In genomic region chr5:158910782-158911692, GRCh38 we compare ENCODE assay signal across 11 cellular contexts.
A peak's percentile ranks its signal among the peaks of the same experiment; 100 is the strongest.
DNase-seq lines count a peak whose midpoint lies in the region; ATAC-seq lines count a peak whose summit lies in the region.
"Had no signal": no experiment of that assay in that cellular context is flagged by ENCODE, and none has a peak within 500 bp of the region (broad histone marks: within the 10 kb centered on the region; RNA-seq: fewer than 3 reads in every experiment).

No MANE protein-coding gene starts in this region.

- peaks cover 72% of the 10 kb centered on the region for H3K4me1 Mint-ChIP-seq in memory B cell
- H3K4me1 Mint-ChIP-seq in activated CD4-positive, alpha-beta T cell treated with anti-CD3 and anti-CD28 coated beads, Interleukin-2, amount 10 ng/mL, durations not matched to agents 24 days and 14 days = no peaks in the 10 kb centered on the region

- no peaks in the 10 kb centered on the region for H3K4me1 ChIP-seq in mesendoderm (ENCODE audit: control insufficient read depth, low read depth, low read length)

- H3K4me3 ChIP-seq in mesendoderm (ENCODE audit: low read length) = no peak overlapping the region
- H3K4me3 ChIP-seq: heart right ventricle had no signal

- H3K9me3 Mint-ChIP-seq in memory B cell = no peaks in the 10 kb centered on the region
- H3K9me3 Mint-ChIP-seq in activated CD4-positive, alpha-beta T cell treated with anti-CD3 and anti-CD28 coated beads, Interleukin-2, amount 10 ng/mL, durations not matched to agents 24 days and 14 days = no peaks in the 10 kb centered on the region

- no peak overlapping the region for H2BK5ac ChIP-seq in mesendoderm (ENCODE audit: low read length)

- no peak overlapping the region for H3K27ac ChIP-seq in mesendoderm (ENCODE audit: low read depth, low read length)

- intact Hi-C loops in activated CD4-positive, alpha-beta T cell treated with anti-CD3 and anti-CD28 coated beads, Interleukin-2, amount 10 ng/mL, durations not matched to agents 24 days and 14 days (cut with micrococcal nuclease) = no loop called here

- no peak overlapping the region for H3K56ac ChIP-seq in mesendoderm (ENCODE audit: low read length)

- H3K4me2 ChIP-seq in mesendoderm (ENCODE audit: low read length) = no peak overlapping the region

- H3K9ac ChIP-seq in mesendoderm (ENCODE audit: low read length) = no peak overlapping the region

- no peaks in the 10 kb centered on the region for H3K27me3 ChIP-seq in mesendoderm (ENCODE audit: insufficient read depth, low read length, poor library complexity)
- H3K27me3 ChIP-seq: heart right ventricle had no signal

- H4K8ac ChIP-seq in mesendoderm (ENCODE audit: low read depth, low read length) = no peak overlapping the region

- no peaks in the 10 kb centered on the region for H3K79me1 ChIP-seq in mesendoderm (ENCODE audit: low read length)

- H4K5ac ChIP-seq in mesendoderm (ENCODE audit: low read length) = no peak overlapping the region

- DNase-seq in memory B cell (ENCODE audit: low spot score in 2 of 2) (no peak), NCI-H524 (lab: John Stamatoyannopoulos, UW) (no peak), mesendoderm (no peak)
- no peak for DNase-seq in activated CD4-positive, alpha-beta T cell treated with anti-CD3 and anti-CD28 coated beads, Interleukin-2, amount 10 ng/mL, durations not matched to agents 24 days and 14 days
- DNase-seq: heart right ventricle; NCI-H1694 treated with DMSO at 0.1 percent for 48 hours; stimulated activated CD8-positive, alpha-beta memory T cell treated with anti-CD3 and anti-CD28 coated beads, Interleukin-4, amount 100 ng/mL, for 48 hours; T1000 had no signal

- no peak overlapping the region for H3K4ac ChIP-seq in mesendoderm (ENCODE audit: low read depth, low read length)

- H3K18ac ChIP-seq in mesendoderm (ENCODE audit: low read length) = no peak overlapping the region

- no peak overlapping the region for H2AK5ac ChIP-seq in mesendoderm (ENCODE audit: low read length)

- ATAC-seq in GM18870 (IDR thresholded peaks at IDR 0.05; ENCODE audit: unreplicated experiment) = peak; percentile 90
- peak; percentile 82 for ATAC-seq in GM21717 (IDR thresholded peaks at IDR 0.05; ENCODE audit: unreplicated experiment)
- peak; percentile 48 for ATAC-seq in HG03457 (IDR thresholded peaks at IDR 0.05; ENCODE audit: unreplicated experiment)
- peak; percentile 80 for ATAC-seq in memory B cell (ENCODE audit: low read depth)

- no peaks in the 10 kb centered on the region for H3K79me2 ChIP-seq in mesendoderm (ENCODE audit: control insufficient read depth, insufficient read depth, low read length)

- no peak overlapping the region for H2BK15ac ChIP-seq in mesendoderm (replicated peaks; ENCODE audit: low read depth)

- H3K36me3 ChIP-seq in mesendoderm (ENCODE audit: control insufficient read depth, insufficient read depth, low read length) = no peaks in the 10 kb centered on the region
- H3K36me3 ChIP-seq: heart right ventricle had no signal

- H2BK120ac ChIP-seq in mesendoderm (ENCODE audit: low read depth, low read length) = no peak overlapping the region

- peak overlapping the region; percentile 68 for H3K4me3 Mint-ChIP-seq in memory B cell
- no peak overlapping the region for H3K4me3 Mint-ChIP-seq in activated CD4-positive, alpha-beta T cell treated with anti-CD3 and anti-CD28 coated beads, Interleukin-2, amount 10 ng/mL, durations not matched to agents 24 days and 14 days

- peak overlapping the region; percentile 98 for H3K27ac Mint-ChIP-seq in memory B cell
- H3K27ac Mint-ChIP-seq in activated CD4-positive, alpha-beta T cell treated with anti-CD3 and anti-CD28 coated beads, Interleukin-2, amount 10 ng/mL, durations not matched to agents 24 days and 14 days = no peak overlapping the region

- no peaks in the 10 kb centered on the region for H3K27me3 Mint-ChIP-seq in memory B cell
- peaks cover 3% of the 10 kb centered on the region for H3K27me3 Mint-ChIP-seq in activated CD4-positive, alpha-beta T cell treated with anti-CD3 and anti-CD28 coated beads, Interleukin-2, amount 10 ng/mL, durations not matched to agents 24 days and 14 days

- no peak overlapping the region for H3K23ac ChIP-seq in mesendoderm (ENCODE audit: low read length)

- H3K36me3 Mint-ChIP-seq in memory B cell = peaks cover 1% of the 10 kb centered on the region
- no peaks in the 10 kb centered on the region for H3K36me3 Mint-ChIP-seq in activated CD4-positive, alpha-beta T cell treated with anti-CD3 and anti-CD28 coated beads, Interleukin-2, amount 10 ng/mL, durations not matched to agents 24 days and 14 days (ENCODE audit: low read depth)

- no CpG with 5 or more reads among the region's 6 CpGs for WGBS in mesendoderm (ENCODE audit: extremely low coverage, insufficient coverage, low lambda C conversion rate)
